Comparison of ENCODE assay signal across 10 cellular contexts in the genomic region with DNA sequence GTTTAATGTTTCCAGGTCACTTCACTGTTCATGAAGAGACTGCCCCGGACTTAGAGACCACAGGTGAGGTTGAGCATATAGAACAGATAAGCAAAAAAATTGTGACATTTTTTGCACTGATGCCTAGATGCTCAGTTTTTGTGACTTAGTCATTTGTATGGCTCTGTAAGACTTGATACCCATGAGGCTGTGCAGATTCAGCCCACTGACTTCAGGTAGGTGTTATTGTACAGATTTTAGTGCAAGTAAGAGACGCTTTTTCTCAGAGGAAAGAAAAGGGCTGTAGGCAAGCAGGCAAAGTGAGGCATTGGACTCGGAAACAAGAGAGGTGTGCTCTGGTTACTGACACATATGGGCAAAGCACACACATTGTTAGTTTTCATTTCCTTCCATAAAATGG.
"Had no signal": no experiment of that assay in that cellular context is flagged by ENCODE, and none has a peak within 500 bp of the region (broad histone marks: within the 10 kb centered on the region; RNA-seq: fewer than 3 reads in every experiment).

No MANE protein-coding gene starts in this region.

- FAIRE-seq: H1, H54 had no signal

- H3K27ac ChIP-seq: GM23248 had no signal

- H2AFZ ChIP-seq: GM23248 had no signal

- H3K4me3 Mint-ChIP-seq: H9, HFFc6 had no signal

- DNase-seq: GM23248, GOT3, H7, H9, HCEC 1CT, HFFc6 had no signal

- ATAC-seq: HCT116 had no signal

- H3K9me3 Mint-ChIP-seq: H9 had no signal

- H3K36me3 ChIP-seq: HAP-1 had no signal

- H3K9me3 ChIP-seq: HAP-1 had no signal

- H3K27ac Mint-ChIP-seq: H9, HFFc6 had no signal

- H3K9ac ChIP-seq: GM23248 had no signal

- H3K4me3 ChIP-seq: GM23248, HAP-1 had no signal

- H3K4me1 ChIP-seq: HAP-1 had no signal

- H3K4me1 Mint-ChIP-seq: H9 had no signal
